Comparison of ENCODE assay signal across 16 cellular contexts in the genomic region with DNA sequence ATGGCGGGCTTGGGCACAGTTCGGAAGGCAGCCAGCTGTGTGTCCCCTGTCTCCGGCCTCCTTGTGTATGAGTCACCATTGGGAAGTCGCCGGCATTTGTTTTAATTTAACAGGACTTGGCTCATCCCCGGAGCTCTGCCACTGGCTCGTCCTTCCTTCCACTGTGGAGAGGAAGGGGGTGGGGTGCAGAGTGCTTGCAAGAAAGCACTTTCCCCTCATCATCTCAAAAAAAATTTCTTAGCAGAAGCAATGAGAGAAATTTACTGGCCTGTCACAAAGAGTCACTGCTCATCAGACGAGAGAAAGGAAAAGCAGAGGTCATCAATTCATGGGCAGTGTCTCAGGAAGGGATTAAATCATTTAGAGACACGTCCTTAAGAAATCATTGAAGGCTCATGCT.
DNase-seq lines count a peak whose midpoint lies in the region; ATAC-seq, FAIRE-seq and TF ChIP-seq lines count a peak whose summit lies in the region.
"Had no signal": no experiment of that assay in that cellular context is flagged by ENCODE, and none has a peak within 500 bp of the region (broad histone marks: within the 10 kb centered on the region; RNA-seq: fewer than 3 reads in every experiment).

No MANE protein-coding gene starts in this region.

- DNase-seq in AG20443 (ENCODE audit: low spot score) (peak; percentile 80), HTR-8/SVneo (ENCODE audit: insufficient read length, low spot score) (peak; percentile 29), esophagus muscularis mucosa (ENCODE audit: extremely low spot score) (peak; percentile 83), mesendoderm (peak; percentile 23), H4 (ENCODE audit: low spot score) (no peak)
- DNase-seq: activated naive CD4-positive, alpha-beta T cell; CD4-positive, alpha-beta T cell; GDM1; NCI-H1436; NCI-H524; Peyer's patch had no signal

- H3K4me3 ChIP-seq in esophagus muscularis mucosa, result no peak overlapping the region
- no peak overlapping the region for H3K4me3 ChIP-seq in mesendoderm (ENCODE audit: low read length)
- H3K4me3 ChIP-seq: Peyer's patch, psoas muscle had no signal

- no peak overlapping the region for H2BK5ac ChIP-seq in mesendoderm (ENCODE audit: low read length)

- H3K18ac ChIP-seq in mesendoderm (ENCODE audit: low read length), result no peak overlapping the region

- H3K56ac ChIP-seq in mesendoderm (ENCODE audit: low read length), result no peak overlapping the region

- no peak overlapping the region for H3K9ac ChIP-seq in mesendoderm (ENCODE audit: low read length)

- no peak for FAIRE-seq in HTR-8/SVneo (lab: Jason Lieb, UNC)
- FAIRE-seq: bronchial epithelial cell had no signal

- H3K27me3 ChIP-seq in esophagus muscularis mucosa (peaks cover 0 to 54% (median 0%) of the 10 kb centered on the region in 4 donors), mesendoderm (ENCODE audit: insufficient read depth, low read length, poor library complexity) (no peaks in the 10 kb centered on the region)
- H3K27me3 ChIP-seq: Peyer's patch had no signal

- no peak overlapping the region for H2BK15ac ChIP-seq in mesendoderm (replicated peaks; ENCODE audit: low read depth)

- intact Hi-C loops in esophagus muscularis mucosa (cut with DNase I), result no loop called here

- WGBS in esophagus muscularis mucosa, result 13% methylated on average over 8 of the region's 9 CpGs
- no CpG with 5 or more reads among the region's 9 CpGs for WGBS in mesendoderm (ENCODE audit: extremely low coverage, insufficient coverage, low lambda C conversion rate)

- no peak overlapping the region for H2BK120ac ChIP-seq in mesendoderm (ENCODE audit: low read depth, low read length)

- ATAC-seq in GM18907 (IDR thresholded peaks at IDR 0.05; ENCODE audit: unreplicated experiment), result no peak
- no peak for ATAC-seq in GM18498 (IDR thresholded peaks at IDR 0.05; ENCODE audit: unreplicated experiment)
- no peak for ATAC-seq in GM18858 (IDR thresholded peaks at IDR 0.05; ENCODE audit: unreplicated experiment)

- no peak overlapping the region for H3K4ac ChIP-seq in mesendoderm (ENCODE audit: low read depth, low read length)

- no peak overlapping the region for H4K5ac ChIP-seq in mesendoderm (ENCODE audit: low read length)

- TF ChIP-seq CTCF in esophagus muscularis mucosa (IDR thresholded peaks at IDR 0.05), result no peak

- H4K8ac ChIP-seq in mesendoderm (ENCODE audit: low read depth, low read length), result no peak overlapping the region

- H3K4me1 ChIP-seq in esophagus muscularis mucosa, result peaks cover 3 to 14% (median 10%) of the 10 kb centered on the region in 4 donors
- H3K4me1 ChIP-seq in mesendoderm (ENCODE audit: control insufficient read depth, low read depth, low read length), result no peaks in the 10 kb centered on the region
- H3K4me1 ChIP-seq: Peyer's patch, psoas muscle had no signal

- no peak overlapping the region for H2AK5ac ChIP-seq in mesendoderm (ENCODE audit: low read length)

- no peak overlapping the region for H3K23ac ChIP-seq in mesendoderm (ENCODE audit: low read length)

- H3K9me3 ChIP-seq in esophagus muscularis mucosa, result no peaks in the 10 kb centered on the region
- H3K9me3 ChIP-seq: Peyer's patch, psoas muscle had no signal

- H3K4me2 ChIP-seq in mesendoderm (ENCODE audit: low read length), result no peak overlapping the region

- no peak for TF ChIP-seq POLR2A in esophagus muscularis mucosa (IDR thresholded peaks at IDR 0.05; ENCODE audit: low read depth)

- TF ChIP-seq EP300 in esophagus muscularis mucosa (IDR thresholded peaks at IDR 0.05), result no peak

- no peaks in the 10 kb centered on the region for H3K79me1 ChIP-seq in mesendoderm (ENCODE audit: low read length)

- H3K36me3 ChIP-seq in esophagus muscularis mucosa (no peaks in the 10 kb centered on the region), mesendoderm (ENCODE audit: control insufficient read depth, insufficient read depth, low read length) (no peaks in the 10 kb centered on the region)
- H3K36me3 ChIP-seq: Peyer's patch had no signal

- H3K79me2 ChIP-seq in mesendoderm (ENCODE audit: control insufficient read depth, insufficient read depth, low read length), result no peaks in the 10 kb centered on the region

- H3K27ac ChIP-seq in esophagus muscularis mucosa (replicated peaks in 1 of 4), result no peak overlapping the region
- no peak overlapping the region for H3K27ac ChIP-seq in mesendoderm (ENCODE audit: low read depth, low read length)
- H3K27ac ChIP-seq: Peyer's patch, psoas muscle had no signal
